ENCODE assay signal across 11 cellular contexts in genomic region chr1:27571439-27572018, GRCh38. TPM values are rescaled to one million over a fixed set of nuclear protein-coding genes. Genes with fewer than 3 reads are reported as not detected.
DNase-seq lines count a peak whose midpoint lies in the region; ATAC-seq, FAIRE-seq and TF ChIP-seq lines count a peak whose summit lies in the region.
"Had no signal": no experiment of that assay in that cellular context is flagged by ENCODE, and none has a peak within 500 bp of the region (broad histone marks: within the 10 kb centered on the region; RNA-seq: fewer than 3 reads in every experiment).

No MANE protein-coding gene starts in this region.

- peaks cover 43% of the 10 kb centered on the region for H3F3A ChIP-seq in smooth muscle cell (ENCODE audit: low read depth)

- H3K9ac ChIP-seq in HUES6 (ENCODE audit: low read length) = peak overlapping the region; percentile 43
- no peak overlapping the region for H3K9ac ChIP-seq in smooth muscle cell (ENCODE audit: low read depth)

- H3K27ac ChIP-seq in HUES6 (ENCODE audit: low read depth, low read length) = peak overlapping the region; percentile 48; the same call in 1 of the 2 replicates
- peak overlapping the region; percentile 56 for H3K27ac ChIP-seq in smooth muscle cell (ENCODE audit: low read depth)

- H3K27me3 ChIP-seq in HUES6 (ENCODE audit: control insufficient read depth, insufficient read depth, low read length) = no peaks in the 10 kb centered on the region
- H3K27me3 ChIP-seq in smooth muscle cell (ENCODE audit: low read depth) = no peaks in the 10 kb centered on the region

- peak overlapping the region; percentile 95 to 99 (median 97) for H3K27ac Mint-ChIP-seq in brain
- no peak overlapping the region for H3K27ac Mint-ChIP-seq in activated T-cell treated with anti-CD3 and anti-CD28 coated beads, Interleukin-2, amount 50 U/mL, for 72 hours
- H3K27ac Mint-ChIP-seq: activated CD8-positive, alpha-beta T cell treated with anti-CD3 and anti-CD28 coated beads, Interleukin-2, amount 10 ng/mL, durations not matched to agents 7 days and 5 days had no signal

- no peak overlapping the region for H2AFZ ChIP-seq in smooth muscle cell (ENCODE audit: low read depth)

- DNase-seq in left kidney (ENCODE audit: low read depth, low spot score) (peak; percentile 94), smooth muscle cell (lab: John Stamatoyannopoulos, UW; ENCODE audit: unreplicated experiment) (no peak), frontal cortex (ENCODE audit: low spot score in 2 of 2) (no peak), Kasumi-1 (lab: John Stamatoyannopoulos, UW) (no peak), AG08396 (ENCODE audit: low spot score) (no peak)
- DNase-seq in activated T-cell treated with anti-CD3 and anti-CD28 coated beads, Interleukin-2, amount 50 U/mL, for 72 hours = no peak
- DNase-seq: activated CD8-positive, alpha-beta T cell treated with anti-CD3 and anti-CD28 coated beads, Interleukin-2, amount 10 ng/mL, durations not matched to agents 7 days and 5 days; cerebellar nuclear complex had no signal

- FAIRE-seq in frontal cortex (lab: Jason Lieb, UNC) = no peak

- H3K4me1 ChIP-seq in HUES6 (ENCODE audit: control insufficient read depth, insufficient read depth, low read length) = peaks cover 82% of the 10 kb centered on the region
- peaks cover 89% of the 10 kb centered on the region for H3K4me1 ChIP-seq in smooth muscle cell (ENCODE audit: low read depth)

- H3K9me3 ChIP-seq in HUES6 (ENCODE audit: control insufficient read depth, insufficient read depth, low read depth, low read length) (no peaks in the 10 kb centered on the region), smooth muscle cell (replicated peaks; ENCODE audit: low read depth) (no peaks in the 10 kb centered on the region)

- ATAC-seq in activated T-cell treated with anti-CD3 and anti-CD28 coated beads, Interleukin-2, amount 50 U/mL, for 72 hours (replicated peaks in 1 of 2) = no peak
- ATAC-seq: activated CD8-positive, alpha-beta T cell treated with anti-CD3 and anti-CD28 coated beads, Interleukin-2, amount 10 ng/mL, durations not matched to agents 7 days and 5 days; left lobe of liver had no signal

- H3K27me3 Mint-ChIP-seq in brain = no peaks in the 10 kb centered on the region
- no peaks in the 10 kb centered on the region for H3K27me3 Mint-ChIP-seq in activated T-cell treated with anti-CD3 and anti-CD28 coated beads, Interleukin-2, amount 50 U/mL, for 72 hours (ENCODE audit: low read depth)

- WGBS in smooth muscle cell (ENCODE audit: low lambda C conversion rate) = 34% methylated on average over 9 of the region's 18 CpGs

- no peak for TF ChIP-seq CTCF in brain (conservative IDR thresholded peaks at IDR 0.05)
- TF ChIP-seq CTCF in smooth muscle cell (IDR thresholded peaks at IDR 0.05; ENCODE audit: borderline replicate concordance, insufficient read depth, poor library complexity, severe bottlenecking) = no peak

- H4K20me1 ChIP-seq in smooth muscle cell (ENCODE audit: low read depth) = peaks cover 100% of the 10 kb centered on the region

- no peaks in the 10 kb centered on the region for H3K36me3 Mint-ChIP-seq in brain
- no peaks in the 10 kb centered on the region for H3K36me3 Mint-ChIP-seq in activated T-cell treated with anti-CD3 and anti-CD28 coated beads, Interleukin-2, amount 50 U/mL, for 72 hours (ENCODE audit: insufficient read depth in 2 of 2)

- no peaks in the 10 kb centered on the region for H3K36me3 ChIP-seq in HUES6 (ENCODE audit: control insufficient read depth, insufficient read depth, low read length)
- no peaks in the 10 kb centered on the region for H3K36me3 ChIP-seq in smooth muscle cell (ENCODE audit: low read depth)

- H3K79me2 ChIP-seq in smooth muscle cell (ENCODE audit: low read depth) = peaks cover 70% of the 10 kb centered on the region

- peak overlapping the region; percentile 73 to 84 (median 77) for H3K4me3 Mint-ChIP-seq in brain
- H3K4me3 Mint-ChIP-seq in activated T-cell treated with anti-CD3 and anti-CD28 coated beads, Interleukin-2, amount 50 U/mL, for 72 hours = no peak overlapping the region
- H3K4me3 Mint-ChIP-seq: activated CD8-positive, alpha-beta T cell treated with anti-CD3 and anti-CD28 coated beads, Interleukin-2, amount 10 ng/mL, durations not matched to agents 7 days and 5 days had no signal

- no peaks in the 10 kb centered on the region for H3K9me3 Mint-ChIP-seq in brain
- H3K9me3 Mint-ChIP-seq in activated T-cell treated with anti-CD3 and anti-CD28 coated beads, Interleukin-2, amount 50 U/mL, for 72 hours = no peaks in the 10 kb centered on the region

- H3K4me2 ChIP-seq in smooth muscle cell = peak overlapping the region; percentile 59

- H3K4me3 ChIP-seq in HUES6 (ENCODE audit: low read depth, low read length) = peak overlapping the region; percentile 35
- H3K4me3 ChIP-seq in smooth muscle cell = no peak overlapping the region

- H3K4me1 Mint-ChIP-seq in brain = peaks cover 89% of the 10 kb centered on the region
- H3K4me1 Mint-ChIP-seq in activated T-cell treated with anti-CD3 and anti-CD28 coated beads, Interleukin-2, amount 50 U/mL, for 72 hours (ENCODE audit: low read depth) = peaks cover 20% of the 10 kb centered on the region

RNA-seq across cellular contexts. Expression of gene AHDC1, which starts 32.4 kb away (rescaled TPM):
- polyA plus RNA-seq in brain (ENCODE audit: insufficient read depth, low read depth, low replicate concordance) (48.8 TPM), smooth muscle cell (12.2 and 15.6 TPM in 2 replicates)
- total RNA-seq in smooth muscle cell (8.4 and 12.2 TPM in 2 replicates), frontal cortex (10.6 TPM)
- total RNA-seq in activated T-cell treated with anti-CD3 and anti-CD28 coated beads, Interleukin-2, amount 50 U/mL, for 72 hours = 1 to 10 TPM; 8.4 to 9.3 TPM

Comparison
In these comparisons a context has a peak if more than half of its experiments do, and no peak if none do; other contexts are left out.
1. H3K4me3 Mint-ChIP-seq: peak in brain (5 of 5); none in activated T-cell treated with anti-CD3 and anti-CD28 coated beads, Interleukin-2, amount 50 U/mL, for 72 hours (0 of 2).